8 cellular contexts compared by ENCODE assay signal in the genomic region with DNA sequence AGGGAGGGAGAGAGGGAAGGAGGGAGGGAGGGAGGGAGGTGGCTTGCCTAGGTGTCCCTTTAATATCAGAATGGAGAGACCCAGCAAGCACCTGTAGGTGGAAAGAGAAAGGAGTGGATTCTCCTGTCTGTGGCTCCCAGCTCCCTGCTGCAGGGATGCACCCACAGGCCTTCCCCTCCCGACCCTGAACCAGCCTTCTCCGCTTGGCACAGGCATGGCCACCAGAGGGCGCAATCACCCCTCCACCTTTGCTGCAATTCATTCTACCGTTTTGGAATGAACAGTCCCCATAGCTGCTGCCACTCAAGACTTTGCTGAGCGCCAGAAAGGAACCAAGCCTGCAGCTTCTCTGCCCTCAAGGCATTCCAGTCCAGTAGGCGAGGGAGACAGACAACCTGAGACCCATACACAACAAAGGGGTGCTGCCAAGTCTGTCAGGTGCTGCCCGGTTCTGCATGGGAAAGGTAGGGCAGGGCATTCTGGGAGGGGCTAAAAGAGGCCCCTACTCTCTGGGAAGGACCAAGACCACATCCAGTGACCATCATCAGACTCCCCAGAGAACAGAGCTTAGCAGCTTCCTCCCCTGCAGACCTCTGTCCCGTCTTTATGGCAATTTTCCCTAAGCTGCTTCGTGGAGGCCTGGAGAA. TPM values are rescaled to one million over a fixed set of nuclear protein-coding genes. Genes with fewer than 3 reads are reported as not detected.
DNase-seq lines count a peak whose midpoint lies in the region; ATAC-seq, FAIRE-seq and TF ChIP-seq lines count a peak whose summit lies in the region.

No MANE protein-coding gene starts in this region.

- DNase-seq in CD8-positive, alpha-beta memory T cell, result peak; percentile 77 to 89 (median 82)
- peak; percentile 54 for DNase-seq in HCT116 (ENCODE audit: low read depth, low spot score)
- DNase-seq in NCI-H2227 (lab: John Stamatoyannopoulos, UW; ENCODE audit: unreplicated experiment), result peak; percentile 79
- DNase-seq in activated CD4-positive, CD25-positive, alpha-beta regulatory T cell (lab: John Stamatoyannopoulos, UW), result peak; percentile 75 to 91 (median 80)
- peak; percentile 75 to 91 for DNase-seq in breast epithelium (ENCODE audit: low spot score in 2 of 2)
- no peak for DNase-seq in keratinocyte (ENCODE audit: low read depth, low spot score)
- peak; percentile 89 to 92 for DNase-seq in stimulated activated CD4-positive, alpha-beta T cell treated with anti-CD3 and anti-CD28 coated beads, Interleukin-1b, Interleukin-23, amount 100 ng/mL, for 4 hours (ENCODE audit: low read depth in 2 of 2)

- no peaks in the 10 kb centered on the region for H3K79me2 ChIP-seq in HCT116 (ENCODE audit: insufficient read depth, low read length)
- no peaks in the 10 kb centered on the region for H3K79me2 ChIP-seq in keratinocyte (ENCODE audit: control insufficient read depth, insufficient read depth, low read length)

- CTCF ChIA-PET in CD8-positive, alpha-beta memory T cell (lab: Charles Lee), result interaction anchor here (0.7 to 9.2 kb wide), 30 partner anchors 10 to 228 kb away, joined by 3 to 111 read pairs (median 5); a partner anchor contains a TSS
- CTCF ChIA-PET in HCT116 (lab: Charles Lee), result interaction anchor here (0.7 to 5.4 kb wide), 23 partner anchors 8 to 278 kb away, joined by 3 to 55 read pairs (median 4); a partner anchor contains a TSS

- peak; percentile 72 for ATAC-seq in HCT116
- no peak for ATAC-seq in GM21381 (IDR thresholded peaks at IDR 0.05; ENCODE audit: unreplicated experiment)

- POLR2A ChIA-PET in CD8-positive, alpha-beta memory T cell (lab: Charles Lee), result interaction anchor here (0.5 to 3.6 kb wide), 8 partner anchors 18 to 119 kb away, joined by 3 to 17 read pairs (median 5); a partner anchor contains a TSS
- POLR2A ChIA-PET in HCT116 (lab: Charles Lee), result interaction anchor here (1.1 to 1.7 kb wide), 3 partner anchors 17 to 58 kb away, joined by 3 to 6 read pairs (median 3); a partner anchor contains a TSS

- H3K4me2 ChIP-seq in HCT116 (ENCODE audit: low read length) (peak overlapping the region; percentile 28; the same call in 1 of the 2 replicates), keratinocyte (ENCODE audit: control insufficient read depth, extremely low read depth, insufficient read depth, low read depth, low read length) (no peak overlapping the region)

- H3K9me2 ChIP-seq in HCT116 (ENCODE audit: insufficient read depth), result no peaks in the 10 kb centered on the region

- H3K27ac Mint-ChIP-seq in CD8-positive, alpha-beta memory T cell, result peak overlapping the region in 7 of 8 donors; percentile 26 to 91 (median 85)

- no TSS peak for BruUV-seq in HCT116 (replicated peaks; lab: Mats Ljungman, UMichigan)

- H3K9ac ChIP-seq in HCT116 (ENCODE audit: low read length) (no peak overlapping the region), keratinocyte (ENCODE audit: control insufficient read depth, extremely low read depth, insufficient read depth, low read length) (no peak overlapping the region)

- H4K20me1 ChIP-seq in HCT116 (ENCODE audit: insufficient read depth), result no peaks in the 10 kb centered on the region
- H4K20me1 ChIP-seq in keratinocyte (ENCODE audit: control insufficient read depth, extremely low read depth, insufficient read depth, low read length), result no peaks in the 10 kb centered on the region

- H3K9me3 ChIP-seq in CD8-positive, alpha-beta memory T cell (ENCODE audit: low read length), result no peaks in the 10 kb centered on the region
- H3K9me3 ChIP-seq in HCT116 (ENCODE audit: control insufficient read depth in 1 of 2, insufficient read depth in 1 of 2, low read depth in 1 of 2, low read length in 2 of 2), result no peaks in the 10 kb centered on the region
- no peaks in the 10 kb centered on the region for H3K9me3 ChIP-seq in breast epithelium
- H3K9me3 ChIP-seq in keratinocyte (ENCODE audit: control insufficient read depth, low read depth, low read length), result no peaks in the 10 kb centered on the region

- H3K27me3 Mint-ChIP-seq in CD8-positive, alpha-beta memory T cell, result no peaks in the 10 kb centered on the region

- H3K9me3 Mint-ChIP-seq in CD8-positive, alpha-beta memory T cell, result no peaks in the 10 kb centered on the region

- TF ChIP-seq POLR2A in HCT116 (IDR thresholded peaks at IDR 0.05; ENCODE audit: borderline replicate concordance, extremely low read depth, insufficient read depth, insufficient read length), result no peak
- no peak for TF ChIP-seq POLR2A in breast epithelium (IDR thresholded peaks at IDR 0.05)

- no peak overlapping the region for H2AFZ ChIP-seq in HCT116 (ENCODE audit: low read depth, low read length, poor library complexity, severe bottlenecking)
- no peak overlapping the region for H2AFZ ChIP-seq in keratinocyte (ENCODE audit: control insufficient read depth, low read length)

- intact Hi-C loops in HCT116 (cut with micrococcal nuclease) (loop anchor here (2.0 kb wide), 1 partner anchor 220 kb away; no protein-coding TSS in a partner anchor), breast epithelium (cut with DNase I; ENCODE audit: low total_unique reads) (loop anchor here (5.0 kb wide), 1 partner anchor 258 kb away; no protein-coding TSS in a partner anchor)

- no peak for TF ChIP-seq RAD21 in HCT116 (IDR thresholded peaks at IDR 0.05; ENCODE audit: low read depth)

- RAD21 ChIA-PET in HCT116 (lab: Charles Lee; ENCODE audit: low non-redundant PET in 1 of 2, low total read pairs in 2 of 2, uncharacterized antibody in 2 of 2, unreplicated experiment in 2 of 2), result interaction anchor here (0.5 to 1.8 kb wide), 3 partner anchors 15 to 119 kb away, joined by 3 to 4 read pairs (median 3); a partner anchor contains a TSS

- no peaks in the 10 kb centered on the region for H3K36me3 ChIP-seq in CD8-positive, alpha-beta memory T cell (ENCODE audit: insufficient read depth, low read length)
- H3K36me3 ChIP-seq in HCT116 (ENCODE audit: control insufficient read depth in 1 of 2, insufficient read depth in 2 of 2, low read length in 2 of 2), result no peaks in the 10 kb centered on the region
- H3K36me3 ChIP-seq in breast epithelium, result no peaks in the 10 kb centered on the region
- H3K36me3 ChIP-seq in keratinocyte (ENCODE audit: control insufficient read depth in 2 of 2, extremely low read depth in 1 of 2, insufficient read depth in 2 of 2, low read length in 2 of 2), result peaks cover 0 to 1% of the 10 kb centered on the region in 2 experiments

- H3K27me3 ChIP-seq in CD8-positive, alpha-beta memory T cell (ENCODE audit: insufficient read depth, low read length, poor library complexity, severe bottlenecking), result no peaks in the 10 kb centered on the region
- no peaks in the 10 kb centered on the region for H3K27me3 ChIP-seq in HCT116 (ENCODE audit: insufficient read depth, low read length)
- H3K27me3 ChIP-seq in breast epithelium, result no peaks in the 10 kb centered on the region
- H3K27me3 ChIP-seq in keratinocyte (ENCODE audit: control insufficient read depth, extremely low read depth, insufficient read depth, low read length), result no peaks in the 10 kb centered on the region

- peaks cover 5% of the 10 kb centered on the region for H3K9me1 ChIP-seq in keratinocyte (ENCODE audit: control insufficient read depth, extremely low read depth, insufficient read depth, low read length)

- peaks cover 79 to 93% (median 81%) of the 10 kb centered on the region in 3 donors for H3K4me1 Mint-ChIP-seq in CD8-positive, alpha-beta memory T cell

- no peak overlapping the region for H3K27ac ChIP-seq in CD8-positive, alpha-beta memory T cell (ENCODE audit: low read depth, low read length)
- H3K27ac ChIP-seq in HCT116 (ENCODE audit: low read depth, low read length), result no peak overlapping the region
- peak overlapping the region; percentile 52 to 57 for H3K27ac ChIP-seq in breast epithelium
- no peak overlapping the region for H3K27ac ChIP-seq in keratinocyte (ENCODE audit: control insufficient read depth, insufficient read depth, low read length)

- dilution Hi-C loops in keratinocyte (cut with MboI; ENCODE audit: extremely low pct_ligation_motif_present, low sequenced_read_pairs), result no loop called here

- peak overlapping the region; percentile 46 to 81 (median 69) for H3K4me3 Mint-ChIP-seq in CD8-positive, alpha-beta memory T cell

- H3K4me1 ChIP-seq in CD8-positive, alpha-beta memory T cell (ENCODE audit: insufficient read depth, low read length), result peaks cover 91% of the 10 kb centered on the region
- H3K4me1 ChIP-seq in HCT116 (ENCODE audit: control insufficient read depth in 1 of 2, insufficient read depth in 2 of 2, low read length in 2 of 2) (peaks cover 21 to 42% of the 10 kb centered on the region in 2 experiments), breast epithelium (peaks cover 8 to 26% of the 10 kb centered on the region in 2 donors), keratinocyte (ENCODE audit: control insufficient read depth, extremely low read depth, insufficient read depth, low read length) (peaks cover 22% of the 10 kb centered on the region)

- peak; percentile 59 for FAIRE-seq in keratinocyte (lab: Jason Lieb, UNC)

- peaks cover 0 to 8% (median 3%) of the 10 kb centered on the region in 3 donors for H3K36me3 Mint-ChIP-seq in CD8-positive, alpha-beta memory T cell

- peak in 2 of 3 experiments; percentile 94 to 95; a peak in 4 of 6 replicates for TF ChIP-seq CTCF in HCT116 (IDR thresholded peaks at IDR 0.05 in 2 of 3, conservative IDR thresholded peaks at IDR 0.05 in 1 of 3; ENCODE audit: borderline replicate concordance in 1 of 3, insufficient read depth in 1 of 3, low read depth in 2 of 3, low read length in 2 of 3)
- peak; percentile 80 to 87 (median 81) for TF ChIP-seq CTCF in breast epithelium (IDR thresholded peaks at IDR 0.05)
- TF ChIP-seq CTCF in keratinocyte (optimal IDR thresholded peaks at IDR 0.05 in 1 of 3, IDR thresholded peaks at IDR 0.05 in 1 of 3, conservative IDR thresholded peaks at IDR 0.05 in 1 of 3; ENCODE audit: extremely low read depth in 1 of 3, insufficient read depth in 2 of 3, low read length in 3 of 3), result peak in 2 of 3 experiments; percentile 97

- no peak overlapping the region for H3K4me3 ChIP-seq in CD8-positive, alpha-beta memory T cell (ENCODE audit: low read length)
- no peak overlapping the region for H3K4me3 ChIP-seq in HCT116 (replicated peaks in 1 of 2; ENCODE audit: low read depth in 1 of 2, low read length in 2 of 2)
- H3K4me3 ChIP-seq in breast epithelium, result no peak overlapping the region
- H3K4me3 ChIP-seq in keratinocyte (ENCODE audit: control insufficient read depth in 2 of 3, extremely low read depth in 1 of 3, insufficient read depth in 2 of 3, low read depth in 1 of 3, low read length in 3 of 3), result no peak overlapping the region

RNA-seq across cellular contexts. Expression of a gene that starts 4.9 kb away (rescaled TPM):
- under 1 TPM; 0.16 to 0.22 TPM for total RNA-seq in CD8-positive, alpha-beta memory T cell
- 0.16 TPM for polyA plus RNA-seq in CD8-positive, alpha-beta memory T cell
- total RNA-seq in HCT116 (2021; ENCODE audit: unreplicated experiment) (0.15 TPM), breast epithelium (under 1 TPM in 1 of 3 donors, not detected in 2; 0.29 TPM)
- polyA plus RNA-seq in HCT116 (2012), result 0.14 and 0.16 TPM in 2 replicates
- not detected in 3 replicates for polyA plus RNA-seq in keratinocyte
- polyA plus RNA-seq in keratinocyte (2011; ENCODE audit: low read depth), result not detected
- not detected in 2 replicates for polyA plus RNA-seq in keratinocyte (2011; cell fraction: cytosol; rRNA removed)
- polyA plus RNA-seq in keratinocyte (2011; cell fraction: nucleus; rRNA removed), result 0.12 and 0.18 TPM in 2 replicates
- 0.20 TPM in 1 of 2 replicates, not detected in the other for polyA plus RNA-seq in keratinocyte (2012; ENCODE audit: low replicate concordance)
- polyA minus RNA-seq in keratinocyte, result 0.13 TPM in 1 of 3 replicates, not detected in the others
- not detected for polyA minus RNA-seq in keratinocyte (2011; cell fraction: cytosol; rRNA and poly(A)+ RNA removed)
- not detected in 2 replicates for polyA minus RNA-seq in keratinocyte (2011; cell fraction: nucleus; rRNA and poly(A)+ RNA removed)

RNA-seq across cellular contexts. Expression of a gene that starts 18.5 kb away (rescaled TPM):
- total RNA-seq in CD8-positive, alpha-beta memory T cell, result 100 to 1,000 TPM in 1 of 2 experiments, 10 to 100 TPM in 1; 98.2 to 101 TPM
- polyA plus RNA-seq in CD8-positive, alpha-beta memory T cell, result 138 TPM
- total RNA-seq in HCT116 (2021; ENCODE audit: unreplicated experiment) (100 TPM), breast epithelium (10 to 100 TPM; 52.7 to 84.5 (median 65.2) TPM)
- 139 and 142 TPM in 2 replicates for polyA plus RNA-seq in HCT116 (2012)
- 70.4 to 113 TPM (median 77.0 TPM) in 3 replicates for polyA plus RNA-seq in keratinocyte
- 17.4 TPM for polyA plus RNA-seq in keratinocyte (2011; ENCODE audit: low read depth)
- polyA plus RNA-seq in keratinocyte (2011; cell fraction: cytosol; rRNA removed), result 66.4 and 134 TPM in 2 replicates
- polyA plus RNA-seq in keratinocyte (2011; cell fraction: nucleus; rRNA removed), result 63.2 and 86.3 TPM in 2 replicates
- polyA plus RNA-seq in keratinocyte (2012; ENCODE audit: low replicate concordance), result 33.1 and 98.3 TPM in 2 replicates
- 57.0 to 139 TPM (median 67.1 TPM) in 3 replicates for polyA minus RNA-seq in keratinocyte
- polyA minus RNA-seq in keratinocyte (2011; cell fraction: cytosol; rRNA and poly(A)+ RNA removed), result 124 TPM
- polyA minus RNA-seq in keratinocyte (2011; cell fraction: nucleus; rRNA and poly(A)+ RNA removed), result 41.2 and 43.6 TPM in 2 replicates

RNA-seq across cellular contexts. Expression of a gene that starts 22.5 kb away (rescaled TPM):
- total RNA-seq in CD8-positive, alpha-beta memory T cell, result 10 to 100 TPM; 72.2 to 73.0 TPM
- 32.9 TPM for polyA plus RNA-seq in CD8-positive, alpha-beta memory T cell
- 74.0 TPM for total RNA-seq in HCT116 (2021; ENCODE audit: unreplicated experiment)
- 97.3 and 97.6 TPM in 2 replicates for polyA plus RNA-seq in HCT116 (2012)
- 10 to 100 TPM; 25.9 to 34.7 (median 33.3) TPM for total RNA-seq in breast epithelium
- polyA plus RNA-seq in keratinocyte, result 54.6 to 109 TPM (median 74.1 TPM) in 3 replicates
- 31.4 TPM for polyA plus RNA-seq in keratinocyte (2011; ENCODE audit: low read depth)
- polyA plus RNA-seq in keratinocyte (2011; cell fraction: cytosol; rRNA removed), result 70.5 and 82.2 TPM in 2 replicates
- 119 and 125 TPM in 2 replicates for polyA plus RNA-seq in keratinocyte (2011; cell fraction: nucleus; rRNA removed)
- 51.4 and 67.5 TPM in 2 replicates for polyA plus RNA-seq in keratinocyte (2012; ENCODE audit: low replicate concordance)
- polyA minus RNA-seq in keratinocyte, result 48.8 to 118 TPM (median 51.9 TPM) in 3 replicates
- 53.9 TPM for polyA minus RNA-seq in keratinocyte (2011; cell fraction: cytosol; rRNA and poly(A)+ RNA removed)
- 40.9 and 59.5 TPM in 2 replicates for polyA minus RNA-seq in keratinocyte (2011; cell fraction: nucleus; rRNA and poly(A)+ RNA removed)

RNA-seq across cellular contexts. Expression of a gene that starts 25.1 kb away (rescaled TPM):
- total RNA-seq in CD8-positive, alpha-beta memory T cell, result 10 to 100 TPM; 56.6 to 60.8 TPM
- polyA plus RNA-seq in CD8-positive, alpha-beta memory T cell, result 81.8 TPM
- total RNA-seq in HCT116 (2021; ENCODE audit: unreplicated experiment) (16.6 TPM), breast epithelium (10 to 100 TPM; 15.4 to 31.2 (median 20.2) TPM)
- polyA plus RNA-seq in HCT116 (2012), result 18.3 and 18.8 TPM in 2 replicates
- polyA plus RNA-seq in keratinocyte, result 6.4 to 8.0 TPM (median 6.5 TPM) in 3 replicates
- 3.3 TPM for polyA plus RNA-seq in keratinocyte (2011; ENCODE audit: low read depth)
- polyA plus RNA-seq in keratinocyte (2011; cell fraction: cytosol; rRNA removed), result 4.8 and 6.3 TPM in 2 replicates
- 10.4 and 10.6 TPM in 2 replicates for polyA plus RNA-seq in keratinocyte (2011; cell fraction: nucleus; rRNA removed)
- polyA plus RNA-seq in keratinocyte (2012; ENCODE audit: low replicate concordance), result 2.6 and 5.5 TPM in 2 replicates
- polyA minus RNA-seq in keratinocyte, result 7.5 to 11.3 TPM (median 10.0 TPM) in 3 replicates
- polyA minus RNA-seq in keratinocyte (2011; cell fraction: cytosol; rRNA and poly(A)+ RNA removed), result 9.0 TPM
- polyA minus RNA-seq in keratinocyte (2011; cell fraction: nucleus; rRNA and poly(A)+ RNA removed), result 2.0 and 3.7 TPM in 2 replicates

RNA-seq across cellular contexts. Expression of a gene that starts 57.9 kb away (rescaled TPM):
- total RNA-seq in CD8-positive, alpha-beta memory T cell, result 100 to 1,000 TPM; 133 to 140 TPM
- polyA plus RNA-seq in CD8-positive, alpha-beta memory T cell, result 133 TPM
- total RNA-seq in HCT116 (2021; ENCODE audit: unreplicated experiment) (89.7 TPM), breast epithelium (10 to 100 TPM; 49.6 to 53.1 (median 52.1) TPM)
- 50.1 and 56.1 TPM in 2 replicates for polyA plus RNA-seq in HCT116 (2012)
- 53.1 to 75.1 TPM (median 74.4 TPM) in 3 replicates for polyA plus RNA-seq in keratinocyte
- polyA plus RNA-seq in keratinocyte (2011; ENCODE audit: low read depth), result 21.7 TPM
- 41.5 and 63.2 TPM in 2 replicates for polyA plus RNA-seq in keratinocyte (2011; cell fraction: cytosol; rRNA removed)
- 44.9 and 48.6 TPM in 2 replicates for polyA plus RNA-seq in keratinocyte (2011; cell fraction: nucleus; rRNA removed)
- polyA plus RNA-seq in keratinocyte (2012; ENCODE audit: low replicate concordance), result 36.5 and 62.0 TPM in 2 replicates
- polyA minus RNA-seq in keratinocyte, result 44.0 to 86.1 TPM (median 63.8 TPM) in 3 replicates
- polyA minus RNA-seq in keratinocyte (2011; cell fraction: cytosol; rRNA and poly(A)+ RNA removed), result 39.5 TPM
- polyA minus RNA-seq in keratinocyte (2011; cell fraction: nucleus; rRNA and poly(A)+ RNA removed), result 28.3 and 53.8 TPM in 2 replicates

Comparison
In these comparisons a context has a peak if more than half of its experiments do, and no peak if none do; other contexts are left out.
1. H3K27ac ChIP-seq: peak in breast epithelium (2 of 2); none in CD8-positive, alpha-beta memory T cell (single experiment), HCT116 (single experiment) and keratinocyte (single experiment).
2. Peak in every context shown above with its lines, with median percentiles within 50 percentile points of each other: CTCF ChIP-seq.